Comparison of ENCODE assay signal across 8 cellular contexts in the genomic region with DNA sequence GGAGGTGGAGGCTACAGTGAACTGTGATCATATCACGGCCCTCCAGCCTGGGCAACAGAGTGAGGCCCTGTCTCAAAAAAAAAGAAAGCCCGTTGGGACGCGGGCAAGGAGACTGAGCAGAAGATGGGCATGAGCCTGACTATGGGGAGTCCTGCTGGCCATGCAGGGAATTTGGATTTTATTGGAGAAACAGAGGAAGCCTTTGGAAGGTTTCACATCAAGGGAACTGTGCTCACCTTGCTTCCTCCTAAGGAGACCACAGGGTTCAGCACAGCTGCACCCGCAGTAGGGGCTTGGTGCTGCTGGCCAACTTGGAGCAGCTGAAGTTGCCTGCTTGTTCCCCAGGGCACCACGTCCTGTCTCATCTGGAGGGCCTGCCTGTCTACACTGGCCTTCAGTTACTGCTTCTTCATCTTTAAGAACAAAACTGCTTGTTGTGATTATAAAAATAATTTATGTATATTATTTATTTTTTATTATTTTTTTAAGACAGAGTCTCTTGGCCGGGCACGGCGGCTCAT. TPM values are rescaled to one million over a fixed set of nuclear protein-coding genes. Genes with fewer than 3 reads are reported as not detected.
DNase-seq lines count a peak whose midpoint lies in the region; ATAC-seq, FAIRE-seq and TF ChIP-seq lines count a peak whose summit lies in the region.

No MANE protein-coding gene starts in this region.

- in situ Hi-C loops in HepG2 (cut with HindIII; ENCODE audit: extremely low pct_ligation_motif_present, low pct_unique_long_range_greater_than_20kb) = loop anchor here (10.0 kb wide), 1 partner anchor 85 kb away; no protein-coding TSS in a partner anchor

- H3K9me3 Mint-ChIP-seq in activated B cell treated with CpG ODN at 0.5 μM for 24 hours = no peaks in the 10 kb centered on the region

- peaks cover 32% of the 10 kb centered on the region for H3K4me1 ChIP-seq in HepG2 (ENCODE audit: insufficient read depth, low read length)
- peaks cover 0 to 12% (median 0%) of the 10 kb centered on the region in 4 donors for H3K4me1 ChIP-seq in right lobe of liver
- peaks cover 23% of the 10 kb centered on the region for H3K4me1 ChIP-seq in testis

- TF ChIP-seq EP300 in HepG2 (IDR thresholded peaks at IDR 0.05; ENCODE audit: low read depth in 2 of 2, low read length in 2 of 2) = no peak
- TF ChIP-seq EP300 in HepG2 (CRISPR knock-in tag; IDR thresholded peaks at IDR 0.05; ENCODE audit: borderline replicate concordance) = no peak

- H3K4me3 Mint-ChIP-seq in activated B cell treated with CpG ODN at 0.5 μM for 24 hours = peak overlapping the region; percentile 79

- H3K9me3 ChIP-seq in HepG2 (ENCODE audit: low read length) (no peaks in the 10 kb centered on the region), right lobe of liver (no peaks in the 10 kb centered on the region), testis (no peaks in the 10 kb centered on the region)

- 69% methylated on average over 9 of the region's 9 CpGs for WGBS in HepG2 (ENCODE audit: low lambda C conversion rate)
- 92% methylated on average over 9 of the region's 9 CpGs for WGBS in right lobe of liver (ENCODE audit: insufficient coverage, low coverage, low lambda C conversion rate, missing lambda C conversion rate)
- 56 to 63% methylated on average over 9 of the region's 9 CpGs for WGBS in testis, 2 donors

- no peak for TF ChIP-seq RAD21 in HepG2 (CRISPR knock-in tag; IDR thresholded peaks at IDR 0.05)

- H3K4me1 Mint-ChIP-seq in activated B cell treated with CpG ODN at 0.5 μM for 24 hours = peaks cover 27% of the 10 kb centered on the region

- ATAC-seq in HepG2 = no peak
- no peak for ATAC-seq in right lobe of liver
- ATAC-seq in activated B cell treated with CpG ODN at 0.5 μM for 24 hours (ENCODE audit: low read depth) = no peak

- TF ChIP-seq CTCF in HepG2 (CRISPR knock-in tag; IDR thresholded peaks at IDR 0.05) (no peak), right lobe of liver (IDR thresholded peaks at IDR 0.05) (no peak), activated B cell treated with CpG ODN at 0.5 μM for 24 hours (IDR thresholded peaks at IDR 0.05) (no peak), testis (IDR thresholded peaks at IDR 0.05) (peak in 1 of 3 experiments; percentile 14)

- no peaks in the 10 kb centered on the region for H3K27me3 Mint-ChIP-seq in activated B cell treated with CpG ODN at 0.5 μM for 24 hours

- H3K27me3 ChIP-seq in HepG2 (ENCODE audit: control insufficient read depth in 1 of 2, insufficient read depth in 2 of 2, low read length in 2 of 2) (no peaks in the 10 kb centered on the region), right lobe of liver (no peaks in the 10 kb centered on the region), testis (no peaks in the 10 kb centered on the region)

- no peak overlapping the region for H3K27ac Mint-ChIP-seq in activated B cell treated with CpG ODN at 0.5 μM for 24 hours

- POLR2A ChIA-PET in HepG2 (lab: Yijun Ruan, JAX) (interaction anchor here (0.6 kb wide), 1 partner anchor 74 kb away, joined by 4 read pairs; no protein-coding TSS in a partner anchor), activated B cell treated with CpG ODN at 0.5 μM for 24 hours (lab: Charles Lee) (interaction anchor here (0.8 to 2.1 kb wide), 3 partner anchors 17 to 40 kb away, joined by 3 to 10 read pairs (median 3); no protein-coding TSS in a partner anchor)

- CTCF ChIA-PET in HepG2 (lab: Yijun Ruan, JAX; ENCODE audit: low intra/inter-chr PET ratio, low total read pairs) = no interaction called here
- CTCF ChIA-PET in activated B cell treated with CpG ODN at 0.5 μM for 24 hours (lab: Charles Lee) = interaction anchor here (1.0 to 1.1 kb wide), 2 partner anchors 51 to 149 kb away, joined by 3 to 4 read pairs; no protein-coding TSS in a partner anchor

- peak overlapping the region; percentile 98 for H3K4me2 ChIP-seq in HepG2 (ENCODE audit: low read depth, low read length)

- intact Hi-C loops in HepG2 (cut with micrococcal nuclease; ENCODE audit: unreplicated experiment) (loop anchor here (10.0 kb wide), 1 partner anchor 85 kb away; a partner anchor contains a TSS), right lobe of liver (cut with DNase I) (loop anchor here in 1 of 2 donors (10.0 kb wide), 1 partner anchor 125 kb away; a partner anchor contains a TSS), activated B cell treated with CpG ODN at 0.5 μM for 24 hours (cut with micrococcal nuclease) (no loop called here), testis (cut with DNase I; ENCODE audit: low total_unique reads) (no loop called here)

- H3K27ac ChIP-seq in HepG2 (ENCODE audit: extremely low read length, insufficient read depth, low read length) (no peak overlapping the region), right lobe of liver (no peak overlapping the region), testis (no peak overlapping the region)

- TSS peak; percentile 41 for BruUV-seq in HepG2 (replicated peaks; lab: Mats Ljungman, UMichigan)

- peaks cover 2% of the 10 kb centered on the region for H3K79me2 ChIP-seq in HepG2 (ENCODE audit: insufficient read depth, low read length)

- H3K36me3 Mint-ChIP-seq in activated B cell treated with CpG ODN at 0.5 μM for 24 hours (ENCODE audit: low read depth) = no peaks in the 10 kb centered on the region

- H3K4me3 ChIP-seq in HepG2 (replicated peaks in 1 of 3; ENCODE audit: insufficient read depth in 1 of 3, low read depth in 2 of 3, low read length in 3 of 3) = peak overlapping the region in 2 of 3 experiments; percentile 74 to 93; a peak in 2 of 6 replicates
- peak overlapping the region in 1 of 3 donors; percentile 98 for H3K4me3 ChIP-seq in right lobe of liver
- H3K4me3 ChIP-seq in testis = peak overlapping the region in 1 of 2 donors; percentile 97

- no peak for TF ChIP-seq POLR2A in HepG2 (IDR thresholded peaks at IDR 0.05; ENCODE audit: insufficient read depth in 1 of 2, low read depth in 2 of 2, low read length in 2 of 2)
- no peak for TF ChIP-seq POLR2A in right lobe of liver (IDR thresholded peaks at IDR 0.05)
- TF ChIP-seq POLR2A in testis (IDR thresholded peaks at IDR 0.05) = no peak

- H2AFZ ChIP-seq in HepG2 (ENCODE audit: low read length) = no peak overlapping the region

- no peak for DNase-seq in HepG2 (ENCODE audit: low spot score)
- no peak for DNase-seq in right lobe of liver
- DNase-seq in activated B cell treated with CpG ODN at 0.5 μM for 24 hours = no peak
- peak; percentile 23 for DNase-seq in kidney tubule cell (ENCODE audit: low spot score)
- DNase-seq in NCI-H2227 (lab: John Stamatoyannopoulos, UW; ENCODE audit: unreplicated experiment) = no peak
- no peak for DNase-seq in testis
- no peak for DNase-seq in activated CD4-positive, CD25-positive, alpha-beta regulatory T cell (lab: John Stamatoyannopoulos, UW)
- DNase-seq in NCI-H774 (lab: John Stamatoyannopoulos, UW) = no peak

- FAIRE-seq in HepG2 (lab: Jason Lieb, UNC) = no peak

- H4K20me1 ChIP-seq in HepG2 (ENCODE audit: insufficient read depth, low read length) = no peaks in the 10 kb centered on the region

- peak overlapping the region; percentile 72 for H3K9ac ChIP-seq in HepG2 (ENCODE audit: insufficient read depth, low read depth, low read length)

- H3K36me3 ChIP-seq in HepG2 (replicated peaks in 1 of 2; ENCODE audit: control insufficient read depth in 1 of 2, insufficient read depth in 2 of 2, low read length in 2 of 2) (no peaks in the 10 kb centered on the region), right lobe of liver (no peaks in the 10 kb centered on the region), testis (ENCODE audit: low read depth, missing control alignments) (no peaks in the 10 kb centered on the region)

RNA-seq across cellular contexts. Expression of a gene that starts 1.5 kb away (rescaled TPM):
- 2.5 and 3.0 TPM in 2 replicates for total RNA-seq in HepG2 (2016; rRNA removed; fragmentation: Illumina TruSeq; extraction: Trizol)
- total RNA-seq in HepG2 (2016; cell fraction: cytosol; rRNA removed; fragmentation: Illumina TruSeq; extraction: Trizol; ENCODE audit: low read depth) = 1.8 and 2.7 TPM in 2 replicates
- 1.6 and 2.7 TPM in 2 replicates for total RNA-seq in HepG2 (2016; cell fraction: insoluble cytoplasmic fraction; rRNA removed; fragmentation: Illumina TruSeq; extraction: Trizol)
- total RNA-seq in HepG2 (2016; cell fraction: membrane; rRNA removed; fragmentation: Illumina TruSeq; extraction: Trizol) = 3.0 and 4.1 TPM in 2 replicates
- 2.9 and 4.3 TPM in 2 replicates for total RNA-seq in HepG2 (2016; cell fraction: nucleus; rRNA removed; fragmentation: Illumina TruSeq; extraction: Trizol)
- polyA plus RNA-seq in HepG2 (2011; rRNA removed) = 1.5 and 1.7 TPM in 2 replicates
- 0.54 and 0.68 TPM in 2 replicates for polyA plus RNA-seq in HepG2 (2011; cell fraction: cytosol; rRNA removed)
- 4.0 and 6.8 TPM in 2 replicates for polyA plus RNA-seq in HepG2 (2011; cell fraction: nucleus; rRNA removed)
- polyA plus RNA-seq in HepG2 (2012) = 0.59 and 0.83 TPM in 2 replicates
- 2.5 and 2.6 TPM in 2 replicates for polyA plus RNA-seq in HepG2 (2016; cell fraction: cytosol; fragmentation: Illumina TruSeq; extraction: Trizol; ENCODE audit: low read depth)
- 2.2 and 3.8 TPM in 2 replicates for polyA plus RNA-seq in HepG2 (2016; cell fraction: insoluble cytoplasmic fraction; fragmentation: Illumina TruSeq; extraction: Trizol; ENCODE audit: low read depth)
- 3.3 and 3.7 TPM in 2 replicates for polyA plus RNA-seq in HepG2 (2016; cell fraction: membrane; fragmentation: Illumina TruSeq; extraction: Trizol; ENCODE audit: low read depth)
- polyA plus RNA-seq in HepG2 (2016; cell fraction: nucleus; fragmentation: Illumina TruSeq; extraction: Trizol; ENCODE audit: insufficient read depth, low read depth) = 6.7 and 9.8 TPM in 2 replicates
- 0.62 and 22.8 TPM in 2 replicates for polyA minus RNA-seq in HepG2 (2011; rRNA and poly(A)+ RNA removed; ENCODE audit: low replicate concordance)
- polyA minus RNA-seq in HepG2 (2011; cell fraction: cytosol; rRNA and poly(A)+ RNA removed) = 0.62 and 1.5 TPM in 2 replicates
- polyA minus RNA-seq in HepG2 (2011; cell fraction: nucleus; rRNA and poly(A)+ RNA removed) = 1.5 and 2.2 TPM in 2 replicates
- total RNA-seq in right lobe of liver = 1 to 10 TPM; 3.7 to 7.0 (median 4.0) TPM
- 7.5 and 7.7 TPM in 2 replicates for total RNA-seq in activated B cell treated with CpG ODN at 0.5 μM for 24 hours
- total RNA-seq in testis = 100 to 1,000 TPM in 1 of 2 donors, 10 to 100 TPM in 1; 57.9 to 139 TPM
- polyA plus RNA-seq in testis (ENCODE audit: insufficient read depth, low read depth, low replicate concordance) = 86.4 TPM

RNA-seq across cellular contexts. Expression of a gene that starts 4.9 kb away (rescaled TPM):
- total RNA-seq in HepG2 (2016; rRNA removed; fragmentation: Illumina TruSeq; extraction: Trizol) = 16.7 and 20.3 TPM in 2 replicates
- total RNA-seq in HepG2 (2016; cell fraction: cytosol; rRNA removed; fragmentation: Illumina TruSeq; extraction: Trizol; ENCODE audit: low read depth) = 3.4 and 3.6 TPM in 2 replicates
- 13.2 and 21.6 TPM in 2 replicates for total RNA-seq in HepG2 (2016; cell fraction: insoluble cytoplasmic fraction; rRNA removed; fragmentation: Illumina TruSeq; extraction: Trizol)
- total RNA-seq in HepG2 (2016; cell fraction: membrane; rRNA removed; fragmentation: Illumina TruSeq; extraction: Trizol) = 6.7 and 7.9 TPM in 2 replicates
- 18.7 and 21.1 TPM in 2 replicates for total RNA-seq in HepG2 (2016; cell fraction: nucleus; rRNA removed; fragmentation: Illumina TruSeq; extraction: Trizol)
- polyA plus RNA-seq in HepG2 (2011; rRNA removed) = 10.2 and 14.6 TPM in 2 replicates
- polyA plus RNA-seq in HepG2 (2011; cell fraction: cytosol; rRNA removed) = 5.0 and 10.7 TPM in 2 replicates
- polyA plus RNA-seq in HepG2 (2011; cell fraction: nucleus; rRNA removed) = 126 and 171 TPM in 2 replicates
- 10.2 and 14.9 TPM in 2 replicates for polyA plus RNA-seq in HepG2 (2012)
- 1.2 and 1.3 TPM in 2 replicates for polyA plus RNA-seq in HepG2 (2016; cell fraction: cytosol; fragmentation: Illumina TruSeq; extraction: Trizol; ENCODE audit: low read depth)
- 10.1 and 12.8 TPM in 2 replicates for polyA plus RNA-seq in HepG2 (2016; cell fraction: insoluble cytoplasmic fraction; fragmentation: Illumina TruSeq; extraction: Trizol; ENCODE audit: low read depth)
- polyA plus RNA-seq in HepG2 (2016; cell fraction: membrane; fragmentation: Illumina TruSeq; extraction: Trizol; ENCODE audit: low read depth) = 3.8 and 4.4 TPM in 2 replicates
- polyA plus RNA-seq in HepG2 (2016; cell fraction: nucleus; fragmentation: Illumina TruSeq; extraction: Trizol; ENCODE audit: insufficient read depth, low read depth) = 43.7 and 48.3 TPM in 2 replicates
- 16.2 and 23.5 TPM in 2 replicates for polyA minus RNA-seq in HepG2 (2011; rRNA and poly(A)+ RNA removed; ENCODE audit: low replicate concordance)
- polyA minus RNA-seq in HepG2 (2011; cell fraction: cytosol; rRNA and poly(A)+ RNA removed) = 7.9 and 8.9 TPM in 2 replicates
- polyA minus RNA-seq in HepG2 (2011; cell fraction: nucleus; rRNA and poly(A)+ RNA removed) = 10.3 and 10.4 TPM in 2 replicates
- total RNA-seq in right lobe of liver = 10 to 100 TPM; 11.1 to 25.9 (median 14.8) TPM
- total RNA-seq in activated B cell treated with CpG ODN at 0.5 μM for 24 hours = 29.6 and 31.7 TPM in 2 replicates
- 100 to 1,000 TPM; 104 to 108 TPM for total RNA-seq in testis
- polyA plus RNA-seq in testis (ENCODE audit: insufficient read depth, low read depth, low replicate concordance) = 45.3 TPM

RNA-seq across cellular contexts. Expression of a gene that starts 40.7 kb away (rescaled TPM):
- 0.44 TPM in 1 of 2 replicates, not detected in the other for total RNA-seq in HepG2 (2016; rRNA removed; fragmentation: Illumina TruSeq; extraction: Trizol)
- total RNA-seq in HepG2 (2016; cell fraction: cytosol; rRNA removed; fragmentation: Illumina TruSeq; extraction: Trizol; ENCODE audit: low read depth) = not detected in 2 replicates
- total RNA-seq in HepG2 (2016; cell fraction: insoluble cytoplasmic fraction; rRNA removed; fragmentation: Illumina TruSeq; extraction: Trizol) = 0.18 and 0.80 TPM in 2 replicates
- total RNA-seq in HepG2 (2016; cell fraction: membrane; rRNA removed; fragmentation: Illumina TruSeq; extraction: Trizol) = 0.22 and 0.24 TPM in 2 replicates
- total RNA-seq in HepG2 (2016; cell fraction: nucleus; rRNA removed; fragmentation: Illumina TruSeq; extraction: Trizol) = 0.19 and 0.81 TPM in 2 replicates
- 1.5 and 1.6 TPM in 2 replicates for polyA plus RNA-seq in HepG2 (2011; rRNA removed)
- 1.1 and 2.1 TPM in 2 replicates for polyA plus RNA-seq in HepG2 (2011; cell fraction: cytosol; rRNA removed)
- polyA plus RNA-seq in HepG2 (2011; cell fraction: nucleus; rRNA removed) = 3.6 and 4.6 TPM in 2 replicates
- 0.72 and 1.2 TPM in 2 replicates for polyA plus RNA-seq in HepG2 (2012)
- polyA plus RNA-seq in HepG2 (2016; cell fraction: cytosol; fragmentation: Illumina TruSeq; extraction: Trizol; ENCODE audit: low read depth) = 0.07 and 0.11 TPM in 2 replicates
- 0.16 TPM in 1 of 2 replicates, not detected in the other for polyA plus RNA-seq in HepG2 (2016; cell fraction: insoluble cytoplasmic fraction; fragmentation: Illumina TruSeq; extraction: Trizol; ENCODE audit: low read depth)
- polyA plus RNA-seq in HepG2 (2016; cell fraction: membrane; fragmentation: Illumina TruSeq; extraction: Trizol; ENCODE audit: low read depth) = 0.12 and 0.18 TPM in 2 replicates
- polyA plus RNA-seq in HepG2 (2016; cell fraction: nucleus; fragmentation: Illumina TruSeq; extraction: Trizol; ENCODE audit: insufficient read depth, low read depth) = 0.70 and 1.00 TPM in 2 replicates
- 3.4 and 11.1 TPM in 2 replicates for polyA minus RNA-seq in HepG2 (2011; rRNA and poly(A)+ RNA removed; ENCODE audit: low replicate concordance)
- 1.5 TPM in 2 replicates for polyA minus RNA-seq in HepG2 (2011; cell fraction: cytosol; rRNA and poly(A)+ RNA removed)
- 2.4 and 4.6 TPM in 2 replicates for polyA minus RNA-seq in HepG2 (2011; cell fraction: nucleus; rRNA and poly(A)+ RNA removed)
- total RNA-seq in right lobe of liver = 1 to 10 TPM; 1.0 to 4.3 (median 1.7) TPM
- 87.4 and 95.8 TPM in 2 replicates for total RNA-seq in activated B cell treated with CpG ODN at 0.5 μM for 24 hours
- total RNA-seq in testis = 10 to 100 TPM; 18.3 to 34.1 TPM
- polyA plus RNA-seq in testis (ENCODE audit: insufficient read depth, low read depth, low replicate concordance) = 10.1 TPM
